Comparison of ENCODE assay signal across 7 cellular contexts in genomic region chr3:111541911-111542483, GRCh38. TPM values are rescaled to one million over a fixed set of nuclear protein-coding genes. Genes with fewer than 3 reads are reported as not detected.
DNase-seq lines count a peak whose midpoint lies in the region; ATAC-seq and TF ChIP-seq lines count a peak whose summit lies in the region.

A gene with protein sequence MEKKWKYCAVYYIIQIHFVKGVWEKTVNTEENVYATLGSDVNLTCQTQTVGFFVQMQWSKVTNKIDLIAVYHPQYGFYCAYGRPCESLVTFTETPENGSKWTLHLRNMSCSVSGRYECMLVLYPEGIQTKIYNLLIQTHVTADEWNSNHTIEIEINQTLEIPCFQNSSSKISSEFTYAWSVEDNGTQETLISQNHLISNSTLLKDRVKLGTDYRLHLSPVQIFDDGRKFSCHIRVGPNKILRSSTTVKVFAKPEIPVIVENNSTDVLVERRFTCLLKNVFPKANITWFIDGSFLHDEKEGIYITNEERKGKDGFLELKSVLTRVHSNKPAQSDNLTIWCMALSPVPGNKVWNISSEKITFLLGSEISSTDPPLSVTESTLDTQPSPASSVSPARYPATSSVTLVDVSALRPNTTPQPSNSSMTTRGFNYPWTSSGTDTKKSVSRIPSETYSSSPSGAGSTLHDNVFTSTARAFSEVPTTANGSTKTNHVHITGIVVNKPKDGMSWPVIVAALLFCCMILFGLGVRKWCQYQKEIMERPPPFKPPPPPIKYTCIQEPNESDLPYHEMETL (plus strand): TSS chr3:111542197. CDS start chr3:111542249, 52 bp downstream.

- no peak within 1 kb of the TSS for H2AFZ ChIP-seq in OCI-LY7 (ENCODE audit: low read length)

- BruUV-seq in OCI-LY7 (replicated peaks; lab: Mats Ljungman, UMichigan), result no TSS peak

- no peaks in the 10 kb centered on the region for H3K9me2 ChIP-seq in OCI-LY7 (ENCODE audit: insufficient read depth, low read length)

- no peaks in the 10 kb centered on the region for H3K9me3 ChIP-seq in OCI-LY7 (ENCODE audit: low read length)

- no peaks in the 10 kb centered on the region for H3K9me3 Mint-ChIP-seq in activated naive CD4-positive, alpha-beta T cell treated with anti-CD3 and anti-CD28 coated beads for 36 hours

- H3K36me3 Mint-ChIP-seq in activated naive CD4-positive, alpha-beta T cell treated with anti-CD3 and anti-CD28 coated beads for 36 hours (ENCODE audit: low read depth), result peaks cover 19% of the 10 kb centered on the region

- no peaks in the 10 kb centered on the region for H4K20me1 ChIP-seq in OCI-LY7 (ENCODE audit: insufficient read depth, low read length)

- no peaks in the 10 kb centered on the region for H3K27me3 Mint-ChIP-seq in activated naive CD4-positive, alpha-beta T cell treated with anti-CD3 and anti-CD28 coated beads for 36 hours (ENCODE audit: low read depth)

- intact Hi-C loops in OCI-LY7 (cut with micrococcal nuclease; ENCODE audit: unreplicated experiment), result no loop called here
- intact Hi-C loops in activated naive CD4-positive, alpha-beta T cell treated with anti-CD3 and anti-CD28 coated beads for 36 hours (cut with micrococcal nuclease), result loop anchor here (1.0 to 10.0 kb wide), 21 partner anchors 30 to 1735 kb away; partner anchors contain the start of genes ABHD10, GCSAM, NECTIN3 and PHLDB2

- no peak within 1 kb of the TSS for H3K27ac ChIP-seq in OCI-LY7 (ENCODE audit: low read depth, low read length, poor library complexity, severe bottlenecking)

- no peak for DNase-seq in OCI-LY7 (ENCODE audit: low spot score)
- DNase-seq in activated naive CD4-positive, alpha-beta T cell treated with anti-CD3 and anti-CD28 coated beads for 36 hours, result peak; percentile 85
- peak; percentile 44 to 51 for DNase-seq in stimulated activated CD4-positive, alpha-beta T cell treated with anti-CD3 and anti-CD28 coated beads, Interleukin-12 subunit alpha, Interleukin-12 subunit beta, amount 100 ng/mL, for 24 hours (ENCODE audit: low read depth in 2 of 2)
- no peak for DNase-seq in SHP77 (lab: John Stamatoyannopoulos, UW)
- no peak for DNase-seq in NOMO-1 treated with DMSO at 0.1 percent for 48 hours (lab: John Stamatoyannopoulos, UW; ENCODE audit: unreplicated experiment)

- POLR2A ChIA-PET in OCI-LY7 (lab: Charles Lee), result no interaction called here

- no peak within 1 kb of the TSS for H3K4me3 ChIP-seq in OCI-LY7 (ENCODE audit: low read depth, low read length, poor library complexity, severe bottlenecking)

- H3K4me1 ChIP-seq in OCI-LY7 (ENCODE audit: insufficient read depth, low read length, poor library complexity, severe bottlenecking), result no peaks in the 10 kb centered on the region

- H3K79me2 ChIP-seq in OCI-LY7 (ENCODE audit: insufficient read depth, low read depth, low read length), result no peaks in the 10 kb centered on the region

- H3K27ac Mint-ChIP-seq in activated naive CD4-positive, alpha-beta T cell treated with anti-CD3 and anti-CD28 coated beads for 36 hours, result peak within 1 kb of the TSS; percentile 75

- peaks cover 79% of the 10 kb centered on the region for H3K4me1 Mint-ChIP-seq in activated naive CD4-positive, alpha-beta T cell treated with anti-CD3 and anti-CD28 coated beads for 36 hours (ENCODE audit: low read depth)

- no peaks in the 10 kb centered on the region for H3K36me3 ChIP-seq in OCI-LY7 (ENCODE audit: insufficient read depth, low read length)

- ATAC-seq in GM21619 (IDR thresholded peaks at IDR 0.05; ENCODE audit: unreplicated experiment) (peak; percentile 50), esophagus mucosa (no peak)

- peak within 1 kb of the TSS; percentile 7; the same call in 1 of the 2 replicates for H3K4me2 ChIP-seq in OCI-LY7 (ENCODE audit: low read length)

- peak within 1 kb of the TSS; percentile 85 for H3K4me3 Mint-ChIP-seq in activated naive CD4-positive, alpha-beta T cell treated with anti-CD3 and anti-CD28 coated beads for 36 hours

- no peak for TF ChIP-seq CTCF in OCI-LY7 (conservative IDR thresholded peaks at IDR 0.05; ENCODE audit: low read length)

- CTCF ChIA-PET in OCI-LY7 (lab: Charles Lee; ENCODE audit: unreplicated experiment), result no interaction called here
- CTCF ChIA-PET in activated naive CD4-positive, alpha-beta T cell treated with anti-CD3 and anti-CD28 coated beads for 36 hours (lab: Charles Lee), result interaction anchor here (0.6 to 2.7 kb wide), 6 partner anchors 48 to 170 kb away, joined by 3 to 16 read pairs (median 5); no protein-coding TSS in a partner anchor

RNA-seq across cellular contexts. Expression of the gene that starts here (rescaled TPM):
- total RNA-seq in OCI-LY7 (2014; rRNA removed; shearing (Covaris generic)), result not detected in 2 replicates
- total RNA-seq in OCI-LY7 (2022), result not detected in 2 replicates
- 10 to 100 TPM; 52.7 to 61.8 TPM for total RNA-seq in activated naive CD4-positive, alpha-beta T cell treated with anti-CD3 and anti-CD28 coated beads for 36 hours
- total RNA-seq in esophagus mucosa, result 1.0 TPM

Comparison
In these comparisons a context has a peak if more than half of its experiments do, and no peak if none do; other contexts are left out.
1. RNA of the gene that starts here (total RNA-seq): 52.7 to 61.8 TPM in activated naive CD4-positive, alpha-beta T cell treated with anti-CD3 and anti-CD28 coated beads for 36 hours; 1.0 TPM in esophagus mucosa (single experiment) and not detected in OCI-LY7; every median in the first group is over 10 times any median in the second.
2. DNase-seq: peak in activated naive CD4-positive, alpha-beta T cell treated with anti-CD3 and anti-CD28 coated beads for 36 hours (single experiment) and stimulated activated CD4-positive, alpha-beta T cell treated with anti-CD3 and anti-CD28 coated beads, Interleukin-12 subunit alpha, Interleukin-12 subunit beta, amount 100 ng/mL, for 24 hours (2 of 2); none in OCI-LY7 (single experiment), SHP77 (0 of 2) and NOMO-1 treated with DMSO at 0.1 percent for 48 hours (single experiment).